11 cellular contexts compared by ENCODE assay signal in genomic region chr1:20788489-20788795, GRCh38. TPM values are rescaled to one million over a fixed set of nuclear protein-coding genes. Genes with fewer than 3 reads are reported as not detected.
DNase-seq lines count a peak whose midpoint lies in the region; ATAC-seq and TF ChIP-seq lines count a peak whose summit lies in the region.
"Had no signal": no experiment of that assay in that cellular context is flagged by ENCODE, and none has a peak within 500 bp of the region (broad histone marks: within the 10 kb centered on the region; RNA-seq: fewer than 3 reads in every experiment).

No MANE protein-coding gene starts in this region.

- peaks cover 13% of the 10 kb centered on the region for H3F3A ChIP-seq in MM.1S (ENCODE audit: insufficient read depth, low read length)

- H3K4me3 ChIP-seq in CD8-positive, alpha-beta T cell (ENCODE audit: low read depth, low read length): no peak overlapping the region
- no peak overlapping the region for H3K4me3 ChIP-seq in MM.1S (ENCODE audit: low read length)
- peak overlapping the region; percentile 97 for H3K4me3 ChIP-seq in osteoblast (ENCODE audit: insufficient read depth, low read length)

- H3K79me2 ChIP-seq in MM.1S (ENCODE audit: low read length): peaks cover 30% of the 10 kb centered on the region
- H3K79me2 ChIP-seq in osteoblast (ENCODE audit: insufficient read depth, low read length): peaks cover 30% of the 10 kb centered on the region

- no peaks in the 10 kb centered on the region for H3K36me3 ChIP-seq in CD8-positive, alpha-beta T cell (ENCODE audit: insufficient read depth, low read length)
- H3K36me3 ChIP-seq in MM.1S (replicated peaks; ENCODE audit: insufficient read depth, low read length) (no peaks in the 10 kb centered on the region), osteoblast (ENCODE audit: insufficient read depth, low read length) (no peaks in the 10 kb centered on the region)

- no peak overlapping the region for H3K27ac ChIP-seq in CD8-positive, alpha-beta T cell (ENCODE audit: low read depth, low read length)
- H3K27ac ChIP-seq in MM.1S (ENCODE audit: low read length) (no peak overlapping the region), osteoblast (ENCODE audit: low read depth, low read length) (peak overlapping the region; percentile 90)

- POLR2A ChIA-PET in CD8-positive, alpha-beta T cell (lab: Charles Lee): interaction anchor here (1.4 kb wide), 1 partner anchor 21 kb away, joined by 5 read pairs; no protein-coding TSS in a partner anchor

- H3K27me3 ChIP-seq in CD8-positive, alpha-beta T cell (ENCODE audit: insufficient read depth, low read length): no peaks in the 10 kb centered on the region
- no peaks in the 10 kb centered on the region for H3K27me3 ChIP-seq in MM.1S (replicated peaks; ENCODE audit: insufficient read depth, low read length)
- no peaks in the 10 kb centered on the region for H3K27me3 ChIP-seq in osteoblast (ENCODE audit: insufficient read depth, low read length)

- no peak overlapping the region for H2AFZ ChIP-seq in MM.1S (ENCODE audit: low read length)
- H2AFZ ChIP-seq in osteoblast (ENCODE audit: low read length): no peak overlapping the region

- no peaks in the 10 kb centered on the region for H3K9me3 ChIP-seq in CD8-positive, alpha-beta T cell (ENCODE audit: low read length)
- H3K9me3 ChIP-seq in MM.1S (replicated peaks; ENCODE audit: insufficient read depth, low read length): no peaks in the 10 kb centered on the region
- H3K9me3 ChIP-seq in osteoblast (ENCODE audit: low read depth, low read length): no peaks in the 10 kb centered on the region

- DNase-seq in CD8-positive, alpha-beta T cell: no peak
- DNase-seq in MM.1S: no peak
- DNase-seq in central memory CD8-positive, alpha-beta T cell (ENCODE audit: low spot score in 2 of 2): no peak
- DNase-seq in osteoblast (ENCODE audit: insufficient read length, low spot score, missing footprints): no peak
- no peak for DNase-seq in NCI-H1694 treated with DMSO at 0.1 percent for 48 hours (lab: John Stamatoyannopoulos, UW)
- no peak for DNase-seq in cortex of kidney (lab: John Stamatoyannopoulos, UW)
- no peak for DNase-seq in Right ventricle myocardium inferior (ENCODE audit: missing footprints)
- DNase-seq in NCI-H446 (lab: John Stamatoyannopoulos, UW): no peak
- DNase-seq: central memory CD4-positive, alpha-beta T cell had no signal

- intact Hi-C loops in CD8-positive, alpha-beta T cell (cut with DNase I, micrococcal nuclease): loop anchor here (5.0 to 10.0 kb wide), 5 partner anchors 126 to 904 kb away; partner anchors contain the start of genes DDOST (in 1 of the 2), MUL1 (in 1 of the 2), NBPF3 (in 1 of the 2) and OTUD3 (in 1 of the 2)
- intact Hi-C loops in Right ventricle myocardium inferior (cut with DNase I): no loop called here

- H4K20me1 ChIP-seq in MM.1S (ENCODE audit: insufficient read depth, low read length) (peaks cover 7% of the 10 kb centered on the region), osteoblast (ENCODE audit: insufficient read depth, low read length) (peaks cover 27% of the 10 kb centered on the region)

- H3K27ac Mint-ChIP-seq in CD8-positive, alpha-beta T cell: peak overlapping the region; percentile 97
- no peak overlapping the region for H3K27ac Mint-ChIP-seq in central memory CD8-positive, alpha-beta T cell (ENCODE audit: low read depth)

- TF ChIP-seq CTCF in CD8-positive, alpha-beta T cell (IDR thresholded peaks at IDR 0.05): no peak
- TF ChIP-seq CTCF in MM.1S (IDR thresholded peaks at IDR 0.05; ENCODE audit: low read length) (no peak), osteoblast (IDR thresholded peaks at IDR 0.05; ENCODE audit: extremely low read depth, low read depth, low read length) (no peak)

- peaks cover 13% of the 10 kb centered on the region for H3K36me3 Mint-ChIP-seq in CD8-positive, alpha-beta T cell
- peaks cover 14% of the 10 kb centered on the region for H3K36me3 Mint-ChIP-seq in central memory CD8-positive, alpha-beta T cell (ENCODE audit: insufficient read depth)

- peak overlapping the region; percentile 99 for H3K4me3 Mint-ChIP-seq in CD8-positive, alpha-beta T cell
- H3K4me3 Mint-ChIP-seq in central memory CD8-positive, alpha-beta T cell: peak overlapping the region; percentile 96

- H3K9me3 Mint-ChIP-seq in CD8-positive, alpha-beta T cell: no peaks in the 10 kb centered on the region
- H3K9me3 Mint-ChIP-seq in central memory CD8-positive, alpha-beta T cell: no peaks in the 10 kb centered on the region

- no peak overlapping the region for H3K9ac ChIP-seq in MM.1S (ENCODE audit: low read length)

- CTCF ChIA-PET in CD8-positive, alpha-beta T cell (lab: Charles Lee): interaction anchor here (1.2 kb wide), 1 partner anchor 1916 kb away, joined by 3 read pairs; no protein-coding TSS in a partner anchor

- H3K27me3 Mint-ChIP-seq in CD8-positive, alpha-beta T cell (ENCODE audit: low read depth): no peaks in the 10 kb centered on the region
- H3K27me3 Mint-ChIP-seq in central memory CD8-positive, alpha-beta T cell: no peaks in the 10 kb centered on the region

- H3K4me1 Mint-ChIP-seq in CD8-positive, alpha-beta T cell (ENCODE audit: low read depth): peaks cover 31% of the 10 kb centered on the region
- peaks cover 27% of the 10 kb centered on the region for H3K4me1 Mint-ChIP-seq in central memory CD8-positive, alpha-beta T cell

- H3K4me2 ChIP-seq in MM.1S (ENCODE audit: low read depth, low read length) (peak overlapping the region; percentile 76; the same call in 1 of the 2 replicates), osteoblast (ENCODE audit: insufficient read depth, low read length) (peak overlapping the region; percentile 88)

- peaks cover 24% of the 10 kb centered on the region for H3K4me1 ChIP-seq in CD8-positive, alpha-beta T cell (ENCODE audit: insufficient read depth, low read length)
- H3K4me1 ChIP-seq in MM.1S (ENCODE audit: low read length): peaks cover 11% of the 10 kb centered on the region; the same call in 1 of the 2 replicates
- H3K4me1 ChIP-seq in osteoblast (ENCODE audit: insufficient read depth, low read length): peaks cover 40% of the 10 kb centered on the region

- H3K9me2 ChIP-seq in MM.1S (replicated peaks; ENCODE audit: insufficient read depth, low read length): no peaks in the 10 kb centered on the region

- ATAC-seq in CD8-positive, alpha-beta T cell: no peak
- no peak for ATAC-seq in central memory CD8-positive, alpha-beta T cell (replicated peaks; ENCODE audit: extremely low read depth, poor library complexity, severe bottlenecking)
- no peak for ATAC-seq in Right ventricle myocardium inferior
- ATAC-seq: sciatic nerve had no signal

RNA-seq across cellular contexts. Expression of gene HP1BP3, which starts 1.3 kb away (rescaled TPM):
- total RNA-seq in CD8-positive, alpha-beta T cell: 100 to 1,000 TPM; 171 to 172 TPM
- total RNA-seq in osteoblast: 249 and 267 TPM in 2 replicates
- total RNA-seq in Right ventricle myocardium inferior: 110 TPM

RNA-seq across cellular contexts. Expression of gene SH2D5, which starts 55.9 kb away (rescaled TPM):
- total RNA-seq in CD8-positive, alpha-beta T cell: not detected
- total RNA-seq in osteoblast (1.4 and 1.8 TPM in 2 replicates), Right ventricle myocardium inferior (not detected)
- total RNA-seq: sciatic nerve, subcutaneous adipose tissue had no signal
